Comparison of ENCODE assay signal across 8 cellular contexts in the genomic region with DNA sequence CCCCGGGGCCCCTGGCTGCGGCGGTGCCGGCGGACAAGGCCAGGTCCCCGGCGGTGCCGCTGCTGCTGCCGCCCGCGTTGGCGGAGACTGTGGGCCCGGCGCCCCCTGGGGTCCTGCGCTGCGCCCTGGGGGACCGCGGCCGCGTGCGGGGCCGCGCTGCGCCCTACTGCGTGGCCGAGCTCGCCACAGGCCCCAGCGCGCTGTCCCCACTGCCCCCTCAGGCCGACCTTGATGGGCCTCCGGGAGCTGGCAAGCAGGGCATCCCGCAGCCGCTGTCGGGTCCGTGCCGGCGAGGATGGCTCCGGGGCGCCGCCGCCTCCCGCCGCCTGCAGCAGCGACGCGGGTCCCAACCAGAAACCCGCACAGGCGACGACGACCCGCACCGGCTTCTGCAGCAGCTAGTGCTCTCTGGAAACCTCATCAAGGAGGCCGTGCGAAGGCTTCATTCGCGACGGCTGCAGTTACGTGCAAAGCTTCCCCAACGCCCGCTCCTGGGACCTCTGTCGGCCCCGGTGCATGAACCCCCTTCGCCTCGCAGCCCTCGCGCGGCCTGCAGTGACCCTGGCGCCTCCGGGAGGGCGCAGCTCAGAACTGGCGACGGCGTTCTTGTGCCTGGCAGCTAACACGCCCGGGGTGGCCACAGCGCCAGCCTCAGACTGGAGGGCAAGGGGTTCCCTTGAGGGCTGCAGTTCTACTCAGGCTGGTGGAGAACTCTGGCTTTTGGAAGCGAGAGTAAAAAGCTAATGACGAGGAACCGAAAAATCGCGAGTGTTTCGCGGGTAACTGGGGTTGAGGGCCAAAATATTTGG. TPM values are rescaled to one million over a fixed set of nuclear protein-coding genes. Genes with fewer than 3 reads are reported as not detected.
A peak's percentile ranks its signal among the peaks of the same experiment; 100 is the strongest.
DNase-seq lines count a peak whose midpoint lies in the region; ATAC-seq, FAIRE-seq and TF ChIP-seq lines count a peak whose summit lies in the region.

No MANE protein-coding gene starts in this region.

- TF ChIP-seq CTCF in dorsolateral prefrontal cortex (IDR thresholded peaks at IDR 0.05 in 54 of 56, conservative IDR thresholded peaks at IDR 0.05 in 2 of 56; ENCODE audit: low read depth in 1 of 56, partially characterized antibody in 56 of 56) (peak in 19 of 56 donors; percentile 9 to 52 (median 24)), lung (IDR thresholded peaks at IDR 0.05; ENCODE audit: control extremely low read depth, extremely low read depth) (no peak)

- FAIRE-seq in RCC 7860 (lab: Jason Lieb, UNC): no peak

- intact Hi-C loops in dorsolateral prefrontal cortex (cut with DNase I): loop anchor here (1.0 to 2.0 kb wide), 3 partner anchors 14 to 41 kb away; a partner anchor contains a TSS

- H3K27ac ChIP-seq in dorsolateral prefrontal cortex (peak overlapping the region in 58 of 59 donors; percentile 58 to 100 (median 98)), lung (ENCODE audit: low read depth in 1 of 2, low read length in 1 of 2) (peak overlapping the region; percentile 99)

- no peaks in the 10 kb centered on the region for H3K9me3 ChIP-seq in lung (ENCODE audit: control insufficient read depth in 2 of 2, insufficient read depth in 1 of 2, low read length in 1 of 2)

- ATAC-seq in GM21447 (IDR thresholded peaks at IDR 0.05; ENCODE audit: unreplicated experiment): peak; percentile 36
- ATAC-seq in lung (ENCODE audit: insufficient read depth, low FRiP score): peak; percentile 15

- peak overlapping the region; percentile 54 to 88 (median 77) for H3K4me3 ChIP-seq in dorsolateral prefrontal cortex
- peak overlapping the region; percentile 93 for H3K4me3 ChIP-seq in lung

- peaks cover 3% of the 10 kb centered on the region in 2 donors for H3K4me1 ChIP-seq in lung (ENCODE audit: control insufficient read depth in 2 of 2, insufficient read depth in 2 of 2, low read length in 2 of 2)

- no peaks in the 10 kb centered on the region for H3K36me3 ChIP-seq in lung (ENCODE audit: control insufficient read depth in 2 of 2, insufficient read depth in 2 of 2, low read length in 2 of 2)

- DNase-seq in CMK (ENCODE audit: low read depth): peak; percentile 59
- DNase-seq in LHCN-M2 (ENCODE audit: low read depth): peak; percentile 44
- peak; percentile 64 for DNase-seq in activated CD4-positive, alpha-beta T cell treated with anti-CD3 and anti-CD28 coated beads, Interleukin-2, amount 50 U/mL, for 1 hour
- peak in 8 of 10 donors; percentile 42 to 71 (median 52) for DNase-seq in dorsolateral prefrontal cortex
- peak; percentile 61 for DNase-seq in lung (ENCODE audit: low spot score)
- DNase-seq in stimulated activated CD8-positive, alpha-beta memory T cell treated with anti-CD3 and anti-CD28 coated beads, Interleukin-15, amount 100 ng/mL, for 24 hours (ENCODE audit: low read depth): peak; percentile 32
- DNase-seq in RCC 7860 (ENCODE audit: low spot score): no peak

- H3K27me3 ChIP-seq in dorsolateral prefrontal cortex (no peaks in the 10 kb centered on the region), lung (ENCODE audit: control insufficient read depth, insufficient read depth) (no peaks in the 10 kb centered on the region)

- WGBS in lung, 2 donors: 0% methylated on average over 65 to 83 of the region's 83 CpGs

RNA-seq across cellular contexts. Expression of a gene that starts 0.8 kb away (rescaled TPM):
- total RNA-seq in LHCN-M2 (2014; rRNA removed) (1.5 and 1.7 TPM in 2 replicates), dorsolateral prefrontal cortex (10 to 100 TPM in 1 of 120 experiments, 1 to 10 TPM in 119; 3.9 to 10.3 (median 6.2) TPM), lung (10 to 100 TPM in 1 of 2 donors, 1 to 10 TPM in 1; 4.0 to 10.9 TPM)
- polyA plus RNA-seq in LHCN-M2 (2012): 0.68 TPM
- 10 to 100 TPM in 1 of 2 donors, 1 to 10 TPM in 1; 2.3 to 14.3 TPM for polyA plus RNA-seq in lung

RNA-seq across cellular contexts. Expression of a gene that starts 14.7 kb away (rescaled TPM):
- total RNA-seq in LHCN-M2 (2014; rRNA removed): 4.8 and 5.2 TPM in 2 replicates
- 1.1 TPM for polyA plus RNA-seq in LHCN-M2 (2012)
- 10 to 100 TPM in 38 of 120 experiments, 1 to 10 TPM in 82; 3.9 to 17.4 (median 9.0) TPM for total RNA-seq in dorsolateral prefrontal cortex
- 10 to 100 TPM; 12.5 to 22.0 TPM for total RNA-seq in lung
- 10 to 100 TPM in 1 of 2 donors, 1 to 10 TPM in 1; 7.0 to 25.9 TPM for polyA plus RNA-seq in lung

RNA-seq across cellular contexts. Expression of a gene that starts 27.4 kb away (rescaled TPM):
- 10.3 and 13.5 TPM in 2 replicates for total RNA-seq in LHCN-M2 (2014; rRNA removed)
- 3.5 TPM for polyA plus RNA-seq in LHCN-M2 (2012)
- 10 to 100 TPM in 40 of 120 experiments, 1 to 10 TPM in 80; 3.1 to 20.2 (median 8.4) TPM for total RNA-seq in dorsolateral prefrontal cortex
- total RNA-seq in lung: 10 to 100 TPM; 10.0 to 20.4 TPM
- polyA plus RNA-seq in lung: 1 to 10 TPM; 1.9 to 6.9 TPM
